In genomic region chr1:230371923-230372703, GRCh38 we compare ENCODE assay signal across 17 cellular contexts. TPM values are rescaled to one million over a fixed set of nuclear protein-coding genes. Genes with fewer than 3 reads are reported as not detected.
DNase-seq lines count a peak whose midpoint lies in the region; ATAC-seq and TF ChIP-seq lines count a peak whose summit lies in the region.
"Had no signal": no experiment of that assay in that cellular context is flagged by ENCODE, and none has a peak within 500 bp of the region (broad histone marks: within the 10 kb centered on the region; RNA-seq: fewer than 3 reads in every experiment).

No MANE protein-coding gene starts in this region.

- H3K4me2 ChIP-seq in OCI-LY3 (ENCODE audit: low read length), result peak overlapping the region; percentile 45

- ATAC-seq in gastrocnemius medialis (peak; percentile 68 to 74), HG03457 (IDR thresholded peaks at IDR 0.05; ENCODE audit: unreplicated experiment) (no peak)
- ATAC-seq: HCT116 had no signal

- intact Hi-C loops in gastrocnemius medialis (cut with DNase I; ENCODE audit: low total_unique reads), result no loop called here
- intact Hi-C loops in transverse colon (cut with DNase I; ENCODE audit: low total_unique reads), result no loop called here

- peak overlapping the region; percentile 62 for H2AFZ ChIP-seq in OCI-LY3 (ENCODE audit: low read depth, low read length)

- H3K27ac ChIP-seq in OCI-LY3 (ENCODE audit: low read length) (no peak overlapping the region), gastrocnemius medialis (no peak overlapping the region), transverse colon (no peak overlapping the region)
- H3K27ac ChIP-seq: SK-N-MC had no signal

- H3K36me3 ChIP-seq in OCI-LY3 (replicated peaks; ENCODE audit: low read depth, low read length) (no peaks in the 10 kb centered on the region), endocrine pancreas (ENCODE audit: control insufficient read depth, insufficient read depth, low read length) (no peaks in the 10 kb centered on the region), gastrocnemius medialis (no peaks in the 10 kb centered on the region), transverse colon (no peaks in the 10 kb centered on the region)

- peaks cover 32% of the 10 kb centered on the region for H3K27me3 ChIP-seq in OCI-LY3 (ENCODE audit: low read depth, low read length)
- no peaks in the 10 kb centered on the region for H3K27me3 ChIP-seq in endocrine pancreas (ENCODE audit: control insufficient read depth, insufficient read depth, low read length)
- H3K27me3 ChIP-seq in gastrocnemius medialis, result no peaks in the 10 kb centered on the region
- no peaks in the 10 kb centered on the region for H3K27me3 ChIP-seq in transverse colon

- H3K4me1 ChIP-seq in OCI-LY3 (ENCODE audit: low read length), result no peaks in the 10 kb centered on the region
- no peaks in the 10 kb centered on the region for H3K4me1 ChIP-seq in endocrine pancreas (ENCODE audit: control insufficient read depth, insufficient read depth, low read length)
- H3K4me1 ChIP-seq in gastrocnemius medialis, result peaks cover 0 to 9% of the 10 kb centered on the region in 2 donors
- no peaks in the 10 kb centered on the region for H3K4me1 ChIP-seq in transverse colon

- TF ChIP-seq CTCF in GM12865 (IDR thresholded peaks at IDR 0.05; ENCODE audit: insufficient read depth, low read depth, low read length, missing control alignments) (no peak), OCI-LY3 (IDR thresholded peaks at IDR 0.05; ENCODE audit: low read depth, low read length) (no peak), gastrocnemius medialis (IDR thresholded peaks at IDR 0.05 in 4 of 5, conservative IDR thresholded peaks at IDR 0.05 in 1 of 5) (no peak), transverse colon (IDR thresholded peaks at IDR 0.05) (no peak)

- DNase-seq in GM12865 (ENCODE audit: low read depth) (peak; percentile 36), gastrocnemius medialis (no peak), glomerular visceral epithelial cell (ENCODE audit: extremely low spot score) (no peak), transverse colon (no peak), hypothalamus (lab: John Stamatoyannopoulos, UW) (no peak)
- DNase-seq: 8988T; CD4-positive, alpha-beta T cell; GF-D8; GOT3; KBM-7; NCI-H524 treated with DMSO at 0.1 percent for 48 hours; Right ventricle myocardium superior had no signal

- no peaks in the 10 kb centered on the region for H4K20me1 ChIP-seq in OCI-LY3 (ENCODE audit: insufficient read depth, low read length)

- no peak for TF ChIP-seq EP300 in transverse colon (IDR thresholded peaks at IDR 0.05; ENCODE audit: low read depth)

- in situ Hi-C loops in gastrocnemius medialis (cut with MboI; ENCODE audit: low sequenced_read_pairs in 4 of 4) (no loop called here), transverse colon (cut with MboI; ENCODE audit: low pct_ligation_motif_present in 1 of 4, low pct_unique_long_range_greater_than_20kb in 1 of 4, low sequenced_read_pairs in 3 of 4) (no loop called here)

- H3K9me3 ChIP-seq in OCI-LY3 (ENCODE audit: insufficient read depth, low read length) (no peaks in the 10 kb centered on the region), endocrine pancreas (ENCODE audit: control insufficient read depth, low read length) (no peaks in the 10 kb centered on the region), gastrocnemius medialis (no peaks in the 10 kb centered on the region), transverse colon (no peaks in the 10 kb centered on the region)

- 32 to 55% methylated on average over 9 to 12 of the region's 12 CpGs for WGBS in transverse colon (ENCODE audit: low coverage in 1 of 2), 2 donors

- H3K4me3 ChIP-seq in GM12865 (ENCODE audit: low read depth, low read length) (no peak overlapping the region), OCI-LY3 (ENCODE audit: low read length) (peak overlapping the region; percentile 64), endocrine pancreas (ENCODE audit: control insufficient read depth, insufficient read depth, low read length) (peak overlapping the region; percentile 82), gastrocnemius medialis (no peak overlapping the region), transverse colon (no peak overlapping the region)
- H3K4me3 ChIP-seq: SK-N-MC had no signal

- H3K79me2 ChIP-seq in OCI-LY3 (ENCODE audit: low read length), result no peaks in the 10 kb centered on the region

- no peak for TF ChIP-seq POLR2A in gastrocnemius medialis (IDR thresholded peaks at IDR 0.05)
- no peak for TF ChIP-seq POLR2A in transverse colon (IDR thresholded peaks at IDR 0.05)

- H3K9ac ChIP-seq in OCI-LY3 (ENCODE audit: low read length) (no peak overlapping the region), endocrine pancreas (ENCODE audit: control insufficient read depth, insufficient read depth, low read length) (peak overlapping the region; percentile 63)

RNA-seq across cellular contexts. Expression of gene PGBD5, which starts 54.0 kb away (rescaled TPM):
- total RNA-seq in gastrocnemius medialis (1 to 10 TPM; 1.0 to 4.5 (median 1.9) TPM), transverse colon (1 to 10 TPM in 2 of 4 donors, under 1 TPM in 2; 0.79 to 2.6 (median 1.1) TPM)
- total RNA-seq: CD4-positive, alpha-beta T cell had no signal

Comparison
In these comparisons a context has a peak if more than half of its experiments do, and no peak if none do; other contexts are left out.
1. H3K4me3 ChIP-seq: peak in OCI-LY3 (single experiment) and endocrine pancreas (single experiment); none in GM12865 (single experiment), gastrocnemius medialis (0 of 4) and transverse colon (0 of 4).